ENCODE assay signal across 9 cellular contexts in genomic region chr10:72910705-72911104, GRCh38. TPM values are rescaled to one million over a fixed set of nuclear protein-coding genes. Genes with fewer than 3 reads are reported as not detected.
"Had no signal": no experiment of that assay in that cellular context is flagged by ENCODE, and none has a peak within 500 bp of the region (broad histone marks: within the 10 kb centered on the region; RNA-seq: fewer than 3 reads in every experiment).

No MANE protein-coding gene starts in this region.

- DNase-seq: H9, HCEC 1CT, KG1 had no signal

- H3K4me3 ChIP-seq: GM23338 had no signal

- ATAC-seq: GM23338 had no signal

- FAIRE-seq: H1, H54, HTR-8/SVneo had no signal

- H3K4me2 ChIP-seq: GM23338 had no signal

RNA-seq across cellular contexts. Expression of gene OIT3, which starts 17.2 kb away (rescaled TPM):
- total RNA-seq: GM23338, H1, H9, HT-29 had no signal
- polyA plus RNA-seq: GM23338, H1, IgD-negative memory B cell had no signal

RNA-seq across cellular contexts. Expression of gene PLA2G12B, which starts 43.9 kb away (rescaled TPM):
- total RNA-seq: GM23338, H1, H9, HT-29 had no signal
- polyA plus RNA-seq: GM23338, H1, IgD-negative memory B cell had no signal
